Comparison of ENCODE assay signal across 19 cellular contexts in the genomic region with DNA sequence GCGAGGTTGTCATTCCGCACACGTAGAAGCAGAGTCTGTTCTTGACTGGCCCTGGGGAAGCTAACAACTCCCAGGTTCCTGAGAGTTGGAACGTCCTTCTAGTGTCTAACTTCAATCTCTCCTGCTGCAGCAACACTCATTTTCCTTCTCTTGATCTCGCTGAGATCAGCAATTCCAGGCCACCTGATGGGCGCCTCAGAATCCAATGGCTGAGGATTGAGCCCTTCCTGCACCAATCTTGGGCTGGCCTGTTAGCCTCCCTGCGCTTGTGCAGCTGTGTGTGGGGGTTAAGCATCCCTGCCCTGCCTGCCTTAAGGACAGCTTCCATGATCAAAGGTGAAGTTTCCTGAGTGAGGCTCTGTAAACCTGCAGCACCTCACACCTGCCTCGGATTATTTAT.
"Had no signal": no experiment of that assay in that cellular context is flagged by ENCODE, and none has a peak within 500 bp of the region (broad histone marks: within the 10 kb centered on the region; RNA-seq: fewer than 3 reads in every experiment).

No MANE protein-coding gene starts in this region.

- H3K27ac ChIP-seq: epithelial cell of prostate, left lung, skin epidermis, vagina had no signal

- DNase-seq: activated CD4-positive, alpha-beta T cell treated with anti-CD3 and anti-CD28 coated beads, Interleukin-2, amount 50 U/mL, for 1 hour; activated CD8-positive, alpha-beta memory T cell treated with anti-CD3 and anti-CD28 coated beads, Interleukin-2, amount 50 U/mL, for 4 hours; activated T-cell treated with anti-CD3 and anti-CD28 coated beads, Interleukin-2, amount 50 U/mL, for 4 hours; caudate nucleus; stimulated activated CD4-positive, alpha-beta T cell treated with anti-CD3 and anti-CD28 coated beads, Interleukin-15, amount 100 ng/mL, for 24 hours; stimulated activated CD4-positive, alpha-beta T cell treated with anti-CD3 and anti-CD28 coated beads, Interleukin-2, amount 100 ng/mL, for 48 hours; T1000 had no signal

- H3K4me3 ChIP-seq: dorsolateral prefrontal cortex, left lung, prostate gland, skin epidermis, vagina had no signal

- H3K27me3 ChIP-seq: dorsolateral prefrontal cortex, vagina had no signal

- FAIRE-seq: colon, keratinocyte had no signal

- H3K36me3 Mint-ChIP-seq: activated naive CD4-positive, alpha-beta T cell treated with anti-CD3 and anti-CD28 coated beads, Interleukin-2, amount 50 U/mL, for 24 hours; mesothelial cell of epicardium; natural killer cell treated with Interleukin-12 subunit alpha and Interleukin-12 subunit beta and Interleukin-15 and Interleukin-18, amount 100 ng/mL, for 72 hours had no signal

- H3K36me3 ChIP-seq: left lung, prostate gland, vagina had no signal

- H3K27ac Mint-ChIP-seq: activated naive CD4-positive, alpha-beta T cell treated with anti-CD3 and anti-CD28 coated beads, Interleukin-2, amount 50 U/mL, for 24 hours; mesothelial cell of epicardium; natural killer cell treated with Interleukin-12 subunit alpha and Interleukin-12 subunit beta and Interleukin-15 and Interleukin-18, amount 100 ng/mL, for 72 hours; stimulated activated naive CD8-positive, alpha-beta T cell treated with anti-CD3 and anti-CD28 coated beads, Interleukin-15, Interleukin-2, amounts not matched to agents 100 ng/mL and 50 ng/mL, for 24 hours had no signal

- H3K9me3 ChIP-seq: left lung, prostate gland, vagina had no signal

- ATAC-seq: activated T-cell treated with anti-CD3 and anti-CD28 coated beads, Interleukin-2, amount 50 U/mL, for 4 hours; natural killer cell treated with Interleukin-12 subunit alpha and Interleukin-12 subunit beta and Interleukin-15 and Interleukin-18, amount 100 ng/mL, for 72 hours had no signal

- H3K4me3 Mint-ChIP-seq: activated naive CD4-positive, alpha-beta T cell treated with anti-CD3 and anti-CD28 coated beads, Interleukin-2, amount 50 U/mL, for 24 hours; activated T-cell treated with anti-CD3 and anti-CD28 coated beads, Interleukin-2, amount 50 U/mL, for 4 hours; mesothelial cell of epicardium; natural killer cell treated with Interleukin-12 subunit alpha and Interleukin-12 subunit beta and Interleukin-15 and Interleukin-18, amount 100 ng/mL, for 72 hours; stimulated activated naive CD8-positive, alpha-beta T cell treated with anti-CD3 and anti-CD28 coated beads, Interleukin-15, Interleukin-2, amounts not matched to agents 100 ng/mL and 50 ng/mL, for 24 hours had no signal

- H3K4me1 ChIP-seq: prostate gland had no signal
